ENCODE assay signal across 14 cellular contexts in genomic region chr14:69037790-69038448, GRCh38. TPM values are rescaled to one million over a fixed set of nuclear protein-coding genes. Genes with fewer than 3 reads are reported as not detected.
DNase-seq lines count a peak whose midpoint lies in the region; ATAC-seq and TF ChIP-seq lines count a peak whose summit lies in the region.
"Had no signal": no experiment of that assay in that cellular context is flagged by ENCODE, and none has a peak within 500 bp of the region (broad histone marks: within the 10 kb centered on the region; RNA-seq: fewer than 3 reads in every experiment).

No MANE protein-coding gene starts in this region.

- POLR2A ChIA-PET in SK-N-SH (lab: Yijun Ruan, JAX), result interaction anchor here (0.8 to 1.4 kb wide), 5 partner anchors 10 to 62 kb away, joined by 3 to 5 read pairs (median 3); no protein-coding TSS in a partner anchor

- H4K20me1 ChIP-seq in SK-N-SH (ENCODE audit: insufficient read depth), result no peaks in the 10 kb centered on the region

- peaks cover 29% of the 10 kb centered on the region for H3F3A ChIP-seq in SK-N-SH (replicated peaks; ENCODE audit: insufficient read depth)

- peaks cover 12% of the 10 kb centered on the region for H3K4me1 Mint-ChIP-seq in glutamatergic neuron (ENCODE audit: low read depth, unreplicated experiment)

- DNase-seq in DMS53 (lab: John Stamatoyannopoulos, UW) (peak; percentile 11), DMS53 treated with DMSO at 0.1 percent for 48 hours (lab: John Stamatoyannopoulos, UW; ENCODE audit: unreplicated experiment) (no peak), SK-N-SH (peak; percentile 80), glutamatergic neuron (no peak), stomach (no peak)
- DNase-seq in activated CD8-positive, alpha-beta memory T cell treated with anti-CD3 and anti-CD28 coated beads, Interleukin-2, amount 50 U/mL, for 48 hours, result no peak
- DNase-seq: caudate nucleus, GDM1, GOT3, NCI-H1105, T-helper 9 cell had no signal

- peak overlapping the region; percentile 48 for H3K27ac Mint-ChIP-seq in glutamatergic neuron (ENCODE audit: unreplicated experiment)

- no peaks in the 10 kb centered on the region for H3K27me3 ChIP-seq in SK-N-SH (ENCODE audit: insufficient read depth)
- H3K27me3 ChIP-seq in stomach, result no peaks in the 10 kb centered on the region

- H3K9me3 ChIP-seq in SK-N-SH, result no peaks in the 10 kb centered on the region
- H3K9me3 ChIP-seq in stomach, result no peaks in the 10 kb centered on the region

- peak overlapping the region; percentile 18; the same call in 1 of the 2 replicates for H2AFZ ChIP-seq in SK-N-SH (ENCODE audit: low read depth)

- CTCF ChIA-PET in SK-N-SH (lab: Yijun Ruan, JAX), result interaction anchor here (0.9 to 1.6 kb wide), 11 partner anchors 15 to 127 kb away, joined by 3 to 7 read pairs (median 4); no protein-coding TSS in a partner anchor

- TF ChIP-seq POLR2A in stomach (IDR thresholded peaks at IDR 0.05), result no peak

- no peaks in the 10 kb centered on the region for H3K36me3 ChIP-seq in SK-N-SH (replicated peaks in 1 of 2; ENCODE audit: control insufficient read depth in 1 of 2, insufficient read depth in 2 of 2, low read length in 1 of 2)
- no peaks in the 10 kb centered on the region for H3K36me3 ChIP-seq in stomach

- WGBS in SK-N-SH (ENCODE audit: low lambda C conversion rate), result 30% methylated on average over 7 of the region's 7 CpGs
- WGBS in stomach, 5 donors, result 55 to 66% (median 59%) methylated on average over 7 of the region's 7 CpGs

- no peaks in the 10 kb centered on the region for H3K79me2 ChIP-seq in SK-N-SH (ENCODE audit: insufficient read depth)

- ATAC-seq in HG02981 (IDR thresholded peaks at IDR 0.05; ENCODE audit: unreplicated experiment) (no peak), GM19328 (IDR thresholded peaks at IDR 0.05; ENCODE audit: unreplicated experiment) (no peak)

- no peaks in the 10 kb centered on the region for H3K9me2 ChIP-seq in SK-N-SH

- peaks cover 30% of the 10 kb centered on the region in 2 experiments for H3K4me1 ChIP-seq in SK-N-SH (ENCODE audit: control insufficient read depth in 1 of 2, insufficient read depth in 2 of 2, low read depth in 1 of 2, low read length in 1 of 2)
- peaks cover 7 to 28% (median 14%) of the 10 kb centered on the region in 4 donors for H3K4me1 ChIP-seq in stomach

- peak overlapping the region; percentile 61 for H3K4me2 ChIP-seq in SK-N-SH

- H3K4me3 Mint-ChIP-seq in glutamatergic neuron (ENCODE audit: unreplicated experiment), result no peak overlapping the region

- TF ChIP-seq EP300 in SK-N-SH (IDR thresholded peaks at IDR 0.05; ENCODE audit: borderline replicate concordance in 1 of 2, low read depth in 1 of 2, low read length in 1 of 2) (peak in 1 of 2 experiments; percentile 89; a peak in 2 of 4 replicates), stomach (IDR thresholded peaks at IDR 0.05) (no peak)

- H3K4me3 ChIP-seq in SK-N-SH (ENCODE audit: low read depth in 2 of 2, low read length in 1 of 2), result peak overlapping the region in 1 of 2 experiments; percentile 18; a peak in 1 of 4 replicates
- no peak overlapping the region for H3K4me3 ChIP-seq in stomach

- no peak for TF ChIP-seq CTCF in SK-N-SH (IDR thresholded peaks at IDR 0.05)
- no peak for TF ChIP-seq CTCF in glutamatergic neuron (IDR thresholded peaks at IDR 0.05; ENCODE audit: partially characterized antibody, unreplicated experiment)
- TF ChIP-seq CTCF in stomach (IDR thresholded peaks at IDR 0.05), result no peak

- no peaks in the 10 kb centered on the region for H3K36me3 Mint-ChIP-seq in glutamatergic neuron (ENCODE audit: unreplicated experiment)

- H3K9me3 Mint-ChIP-seq in glutamatergic neuron (ENCODE audit: unreplicated experiment), result peaks cover 2% of the 10 kb centered on the region

- H3K27ac ChIP-seq in SK-N-SH (ENCODE audit: low read depth in 2 of 2, low read length in 1 of 2) (peak overlapping the region; percentile 86 to 98), stomach (peak overlapping the region in 4 of 5 donors; percentile 29 to 71 (median 54))
- H3K27ac ChIP-seq: 22Rv1 had no signal

- no peaks in the 10 kb centered on the region for H3K27me3 Mint-ChIP-seq in glutamatergic neuron (ENCODE audit: unreplicated experiment)

- H3K9ac ChIP-seq in SK-N-SH, result peak overlapping the region; percentile 64

- TF ChIP-seq RAD21 in SK-N-SH (IDR thresholded peaks at IDR 0.05; ENCODE audit: low read length), result no peak; the same call in 1 of the 2 replicates

- intact Hi-C loops in stomach (cut with DNase I; ENCODE audit: low total_unique reads), result no loop called here

TF ChIP-seq in SK-N-SH, 30 proteins besides CTCF, POLR2A, EP300 and RAD21 (continues in another document):
- TF ChIP-seq SIN3A (IDR thresholded peaks at IDR 0.05; ENCODE audit: borderline replicate concordance, low read depth, low read length) (no peak), POLR2AphosphoS5 (IDR thresholded peaks at IDR 0.05; ENCODE audit: low read depth, low read length) (no peak), EZH2phosphoT487 (IDR thresholded peaks at IDR 0.05; ENCODE audit: borderline replicate concordance, low read depth) (no peak), REST (IDR thresholded peaks at IDR 0.05; ENCODE audit: low read depth, low read length) (0 out of 2 replicates have a peak, but pooled peaks have one; percentile 9), MEF2A (IDR thresholded peaks at IDR 0.05; ENCODE audit: borderline replicate concordance, low read depth) (no peak), ELF1 (IDR thresholded peaks at IDR 0.05) (no peak), NRF1 (IDR thresholded peaks at IDR 0.05; ENCODE audit: low read depth, low read length) (no peak), IRF3 (IDR thresholded peaks at IDR 0.05; ENCODE audit: low read depth, low read length) (no peak), GABPA (IDR thresholded peaks at IDR 0.05; ENCODE audit: low read depth) (no peak), JUND (IDR thresholded peaks at IDR 0.05) (peak; percentile 56), RCOR1 (IDR thresholded peaks at IDR 0.05; ENCODE audit: low read length) (peak; percentile 69), TAF1 (IDR thresholded peaks at IDR 0.05; ENCODE audit: borderline replicate concordance, low read depth, low read length) (no peak), FOXJ3 (CRISPR knock-in tag; IDR thresholded peaks at IDR 0.05) (peak; percentile 70), CHD2 (IDR thresholded peaks at IDR 0.05; ENCODE audit: low read length, partially characterized antibody) (peak; percentile 68), ZBTB33 (IDR thresholded peaks at IDR 0.05; ENCODE audit: borderline replicate concordance, low read depth) (no peak)

RNA-seq across cellular contexts. Expression of gene ACTN1, which starts 58.8 kb away (rescaled TPM):
- polyA plus RNA-seq in SK-N-SH (2012; rRNA removed) (266 and 319 TPM in 2 replicates), stomach (10 to 100 TPM; 25.7 to 87.7 (median 43.6) TPM)
- 144 and 218 TPM in 2 replicates for polyA plus RNA-seq in SK-N-SH (2012; cell fraction: cytosol; rRNA removed)
- 589 and 740 TPM in 2 replicates for polyA plus RNA-seq in SK-N-SH (2012; cell fraction: nucleus; rRNA removed)
- total RNA-seq in glutamatergic neuron (ENCODE audit: unreplicated experiment) (48.1 TPM), stomach (100 to 1,000 TPM; 191 to 504 (median 237) TPM)

Comparison
In these comparisons a context has a peak if more than half of its experiments do, and no peak if none do; other contexts are left out.
1. DNase-seq: peak in DMS53 (single experiment) and SK-N-SH (single experiment); none in DMS53 treated with DMSO at 0.1 percent for 48 hours (single experiment), glutamatergic neuron (single experiment), stomach (single experiment) and activated CD8-positive, alpha-beta memory T cell treated with anti-CD3 and anti-CD28 coated beads, Interleukin-2, amount 50 U/mL, for 48 hours (single experiment).